8 cellular contexts compared by ENCODE assay signal in the genomic region with DNA sequence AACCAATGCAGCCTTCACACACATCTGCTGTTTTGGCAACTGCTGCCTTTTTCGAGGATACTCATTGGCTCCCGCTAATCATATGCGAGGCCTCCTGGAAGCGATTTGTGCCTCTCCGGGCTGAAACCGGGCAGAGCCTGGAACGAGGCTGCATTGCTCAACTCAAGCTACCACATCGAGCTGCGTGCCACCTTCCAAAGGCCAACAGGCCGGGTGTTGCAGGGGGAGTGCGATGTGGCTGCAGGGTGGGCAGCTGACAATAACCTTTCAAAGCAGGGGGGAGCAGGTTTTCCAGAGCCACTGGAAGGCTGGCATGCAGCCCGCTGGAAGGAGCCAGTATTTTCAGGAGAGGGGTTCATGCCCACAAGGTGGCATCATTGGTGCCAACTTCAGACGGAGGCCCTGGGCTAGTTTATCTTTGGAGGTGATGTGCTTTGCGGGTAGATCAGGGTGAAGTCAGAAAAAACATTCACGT.
A peak's percentile ranks its signal among the peaks of the same experiment; 100 is the strongest.
DNase-seq lines count a peak whose midpoint lies in the region; ATAC-seq and TF ChIP-seq lines count a peak whose summit lies in the region.

No MANE protein-coding gene starts in this region.

- DNase-seq in A172 (ENCODE audit: low spot score) (peak; percentile 37), NOMO-1 treated with dmso at 0.1 percent for 144 hours (lab: John Stamatoyannopoulos, UW; ENCODE audit: unreplicated experiment) (peak; percentile 22), iPS-NIHi11 (ENCODE audit: low spot score) (peak; percentile 33), SKM-1 (lab: John Stamatoyannopoulos, UW; ENCODE audit: unreplicated experiment) (no peak)
- DNase-seq in activated effector memory CD4-positive, alpha-beta T cell treated with anti-CD3 and anti-CD28 coated beads, Interleukin-2, amount 50 U/mL, for 16 hours = peak; percentile 80
- peak; percentile 42 for DNase-seq in stimulated activated CD8-positive, alpha-beta memory T cell treated with anti-CD3 and anti-CD28 coated beads, Interleukin-12 subunit alpha, Interleukin-12 subunit beta, amount 100 ng/mL, for 1 hour (ENCODE audit: low read depth)

- no peak for ATAC-seq in HG02884 (IDR thresholded peaks at IDR 0.05; ENCODE audit: unreplicated experiment)

- H3K4me3 ChIP-seq in GM12875 (ENCODE audit: low read depth, low read length) = no peak overlapping the region

- peak; percentile 16; the same call in 1 of the 2 replicates for TF ChIP-seq CTCF in GM12875 (IDR thresholded peaks at IDR 0.05; ENCODE audit: borderline replicate concordance, insufficient read depth, low read depth, low read length)
